In genomic region chr9:129334744-129335080, GRCh38 we compare ENCODE assay signal across 10 cellular contexts.
DNase-seq lines count a peak whose midpoint lies in the region; ATAC-seq and TF ChIP-seq lines count a peak whose summit lies in the region.
"Had no signal": no experiment of that assay in that cellular context is flagged by ENCODE, and none has a peak within 500 bp of the region (broad histone marks: within the 10 kb centered on the region; RNA-seq: fewer than 3 reads in every experiment).

No MANE protein-coding gene starts in this region.

- ATAC-seq in HG03025 (IDR thresholded peaks at IDR 0.05; ENCODE audit: low FRiP score, unreplicated experiment) (no peak), GM19351 (IDR thresholded peaks at IDR 0.05; ENCODE audit: unreplicated experiment) (no peak), HG02870 (IDR thresholded peaks at IDR 0.05; ENCODE audit: unreplicated experiment) (no peak)

- H3K27me3 Mint-ChIP-seq in activated naive CD4-positive, alpha-beta T cell treated with anti-CD3 and anti-CD28 coated beads, Interleukin-2, amount 50 U/mL, for 24 hours, result no peaks in the 10 kb centered on the region

- H3K4me3 ChIP-seq in coronary artery (peak overlapping the region; percentile 62), muscle layer of colon (ENCODE audit: low read depth in 1 of 2, low read length in 2 of 2) (peak overlapping the region in 1 of 2 donors; percentile 8), urinary bladder (ENCODE audit: low read depth, low read length) (no peak overlapping the region)

- TF ChIP-seq CTCF in coronary artery (IDR thresholded peaks at IDR 0.05), result no peak

- H3K36me3 Mint-ChIP-seq in activated naive CD4-positive, alpha-beta T cell treated with anti-CD3 and anti-CD28 coated beads, Interleukin-2, amount 50 U/mL, for 24 hours, result no peaks in the 10 kb centered on the region

- H3K9ac ChIP-seq in muscle layer of colon (ENCODE audit: low read length), result no peak overlapping the region

- no peak for DNase-seq in activated naive CD4-positive, alpha-beta T cell treated with anti-CD3 and anti-CD28 coated beads, Interleukin-2, amount 50 U/mL, for 16 hours
- no peak for DNase-seq in coronary artery (ENCODE audit: low spot score)
- DNase-seq: NCI-H748 treated with DMSO at 0.1 percent for 48 hours had no signal

- H3K27ac Mint-ChIP-seq in activated naive CD4-positive, alpha-beta T cell treated with anti-CD3 and anti-CD28 coated beads, Interleukin-2, amount 50 U/mL, for 24 hours, result no peak overlapping the region

- no peaks in the 10 kb centered on the region for H3K9me3 ChIP-seq in muscle layer of colon (ENCODE audit: low read length)

- H3K4me1 Mint-ChIP-seq in activated naive CD4-positive, alpha-beta T cell treated with anti-CD3 and anti-CD28 coated beads, Interleukin-2, amount 50 U/mL, for 24 hours, result peaks cover 26% of the 10 kb centered on the region

- H3K36me3 ChIP-seq in muscle layer of colon (ENCODE audit: insufficient read depth, low read length), result no peaks in the 10 kb centered on the region
- no peaks in the 10 kb centered on the region for H3K36me3 ChIP-seq in urinary bladder (ENCODE audit: insufficient read depth)

- peak overlapping the region; percentile 20 for H3K4me3 Mint-ChIP-seq in activated naive CD4-positive, alpha-beta T cell treated with anti-CD3 and anti-CD28 coated beads, Interleukin-2, amount 50 U/mL, for 24 hours

- H3K4me1 ChIP-seq in muscle layer of colon (ENCODE audit: insufficient read depth, low read length), result peaks cover 39% of the 10 kb centered on the region
- H3K4me1 ChIP-seq in urinary bladder (ENCODE audit: insufficient read depth), result no peaks in the 10 kb centered on the region

- H3K27ac ChIP-seq in coronary artery, result peak overlapping the region; percentile 85 to 97
- peak overlapping the region; percentile 74 for H3K27ac ChIP-seq in muscle layer of colon (ENCODE audit: low read depth, low read length)
- peak overlapping the region; percentile 84 for H3K27ac ChIP-seq in urinary bladder (ENCODE audit: low read depth)
- H3K27ac ChIP-seq: foreskin keratinocyte had no signal

- 31% methylated on average over 2 of the region's 2 CpGs for WGBS in urinary bladder

- no peaks in the 10 kb centered on the region for H3K9me3 Mint-ChIP-seq in activated naive CD4-positive, alpha-beta T cell treated with anti-CD3 and anti-CD28 coated beads, Interleukin-2, amount 50 U/mL, for 24 hours

- H3K27me3 ChIP-seq in muscle layer of colon (ENCODE audit: control insufficient read depth in 1 of 2, insufficient read depth in 2 of 2, low read length in 2 of 2), result no peaks in the 10 kb centered on the region
- H3K27me3 ChIP-seq: foreskin keratinocyte had no signal
